21 cellular contexts compared by ENCODE assay signal in the genomic region with DNA sequence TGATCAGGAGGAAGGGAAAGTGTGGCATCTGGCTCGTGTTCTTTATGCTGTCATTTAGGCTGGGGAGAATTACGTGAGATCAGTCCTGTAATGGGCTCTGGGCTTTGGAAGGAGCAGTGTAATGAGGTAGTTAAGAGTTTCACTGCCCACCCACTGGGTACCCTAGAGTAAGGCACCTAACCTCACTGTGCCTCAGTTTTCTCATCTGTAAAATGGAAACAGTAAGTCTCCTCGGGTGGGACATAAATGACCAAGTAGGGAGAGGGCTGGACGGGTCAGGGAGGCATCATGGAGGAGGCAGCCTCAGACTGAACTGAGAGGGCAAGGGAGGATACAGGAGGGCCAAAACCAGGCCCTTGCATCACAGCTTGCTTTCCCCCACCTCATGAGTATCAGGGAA.
A peak's percentile ranks its signal among the peaks of the same experiment; 100 is the strongest.
DNase-seq lines count a peak whose midpoint lies in the region; ATAC-seq and TF ChIP-seq lines count a peak whose summit lies in the region.
"Had no signal": no experiment of that assay in that cellular context is flagged by ENCODE, and none has a peak within 500 bp of the region (broad histone marks: within the 10 kb centered on the region; RNA-seq: fewer than 3 reads in every experiment).

No MANE protein-coding gene starts in this region.

- H3K27me3 ChIP-seq in CD4-positive, CD25-positive, alpha-beta regulatory T cell (ENCODE audit: control insufficient read depth, insufficient read depth, low read length): no peaks in the 10 kb centered on the region
- H3K27me3 ChIP-seq in esophagus muscularis mucosa (no peaks in the 10 kb centered on the region), sigmoid colon (no peaks in the 10 kb centered on the region)
- H3K27me3 ChIP-seq: MG63, Peyer's patch had no signal

- no peak for ATAC-seq in CD4-positive, CD25-positive, alpha-beta regulatory T cell (ENCODE audit: low read depth in 2 of 2)
- ATAC-seq in GM18520 (IDR thresholded peaks at IDR 0.05; ENCODE audit: unreplicated experiment): no peak
- ATAC-seq in GM21390 (IDR thresholded peaks at IDR 0.05; ENCODE audit: unreplicated experiment): no peak
- ATAC-seq: A549, GM12878 had no signal

- peaks cover 72% of the 10 kb centered on the region for H3K36me3 ChIP-seq in CD4-positive, CD25-positive, alpha-beta regulatory T cell (ENCODE audit: control insufficient read depth, insufficient read depth, low read length)
- H3K36me3 ChIP-seq in esophagus muscularis mucosa: peaks cover 0 to 27% (median 24%) of the 10 kb centered on the region in 4 donors
- H3K36me3 ChIP-seq in sigmoid colon: peaks cover 0 to 9% (median 0%) of the 10 kb centered on the region in 4 donors

- H3K27ac Mint-ChIP-seq in CD4-positive, CD25-positive, alpha-beta regulatory T cell: peak overlapping the region; percentile 21 to 75 (median 58)

- intact Hi-C loops in esophagus muscularis mucosa (cut with DNase I): no loop called here
- intact Hi-C loops in sigmoid colon (cut with DNase I): no loop called here

- H3K4me3 ChIP-seq in CD4-positive, CD25-positive, alpha-beta regulatory T cell (ENCODE audit: low read depth, low read length): no peak overlapping the region
- H3K4me3 ChIP-seq in esophagus muscularis mucosa (no peak overlapping the region), sigmoid colon (no peak overlapping the region)
- H3K4me3 ChIP-seq: A549, GM12878, MG63, Peyer's patch had no signal

- TF ChIP-seq CTCF in esophagus muscularis mucosa (IDR thresholded peaks at IDR 0.05) (no peak), sigmoid colon (IDR thresholded peaks at IDR 0.05) (no peak)

- H3K4me3 Mint-ChIP-seq in CD4-positive, CD25-positive, alpha-beta regulatory T cell: no peak overlapping the region

- H3K27ac ChIP-seq in CD4-positive, CD25-positive, alpha-beta regulatory T cell (ENCODE audit: insufficient read depth, low read length, poor library complexity, severe bottlenecking): no peak overlapping the region
- H3K27ac ChIP-seq in angular gyrus (ENCODE audit: low read depth, low read length): peak overlapping the region; percentile 81
- peak overlapping the region; percentile 80 to 94 (median 92) for H3K27ac ChIP-seq in esophagus muscularis mucosa (replicated peaks in 1 of 4)
- H3K27ac ChIP-seq in sigmoid colon: peak overlapping the region; percentile 81 to 98 (median 92)
- H3K27ac ChIP-seq: A549, C4-2B, Peyer's patch had no signal

- H3K36me3 Mint-ChIP-seq in CD4-positive, CD25-positive, alpha-beta regulatory T cell: peaks cover 42% of the 10 kb centered on the region

- peaks cover 0 to 2% (median 0%) of the 10 kb centered on the region in 7 donors for H3K9me3 Mint-ChIP-seq in CD4-positive, CD25-positive, alpha-beta regulatory T cell

- no peaks in the 10 kb centered on the region for H3K9me3 ChIP-seq in CD4-positive, CD25-positive, alpha-beta regulatory T cell (ENCODE audit: control insufficient read depth in 2 of 2, low read length in 2 of 2)
- H3K9me3 ChIP-seq in esophagus muscularis mucosa (no peaks in the 10 kb centered on the region), sigmoid colon (no peaks in the 10 kb centered on the region)
- H3K9me3 ChIP-seq: A549, MG63, Peyer's patch had no signal

- no peak for TF ChIP-seq EP300 in esophagus muscularis mucosa (IDR thresholded peaks at IDR 0.05)
- TF ChIP-seq EP300 in sigmoid colon (IDR thresholded peaks at IDR 0.05): no peak

- H3K4me1 Mint-ChIP-seq in CD4-positive, CD25-positive, alpha-beta regulatory T cell: peaks cover 0 to 5% (median 2%) of the 10 kb centered on the region in 4 donors

- no peak for TF ChIP-seq POLR2A in esophagus muscularis mucosa (IDR thresholded peaks at IDR 0.05; ENCODE audit: low read depth)
- TF ChIP-seq POLR2A in sigmoid colon (IDR thresholded peaks at IDR 0.05): no peak

- no peak for DNase-seq in CD4-positive, CD25-positive, alpha-beta regulatory T cell
- DNase-seq in esophagus muscularis mucosa (ENCODE audit: extremely low spot score) (no peak), sigmoid colon (no peak), NCI-H187 treated with DMSO at 0.1 percent for 48 hours (lab: John Stamatoyannopoulos, UW) (no peak), NCI-H2029 treated with DMSO at 0.1 percent for 48 hours (lab: John Stamatoyannopoulos, UW) (no peak)
- DNase-seq: Calu3, DMS79, GOT3, MG63, NCI-H1092 treated with DMSO at 0.1 percent for 48 hours, NCI-H1694 treated with DMSO at 0.1 percent for 48 hours, NCI-H446, NCI-H774, Peyer's patch, SHP77 had no signal

- no peaks in the 10 kb centered on the region for H3K27me3 Mint-ChIP-seq in CD4-positive, CD25-positive, alpha-beta regulatory T cell

- 86% methylated on average over 4 of the region's 4 CpGs for whole genome bisulfite sequencing in esophagus muscularis mucosa
- 93 to 95% methylated on average over 4 of the region's 4 CpGs for WGBS in sigmoid colon, 2 donors

- H3K4me1 ChIP-seq in CD4-positive, CD25-positive, alpha-beta regulatory T cell (ENCODE audit: control insufficient read depth, insufficient read depth, low read length, poor library complexity, severe bottlenecking): no peaks in the 10 kb centered on the region
- H3K4me1 ChIP-seq in esophagus muscularis mucosa (peaks cover 45 to 98% (median 91%) of the 10 kb centered on the region in 4 donors), sigmoid colon (peaks cover 0 to 90% (median 73%) of the 10 kb centered on the region in 4 donors)
